33 cellular contexts compared by ENCODE assay signal in the genomic region with DNA sequence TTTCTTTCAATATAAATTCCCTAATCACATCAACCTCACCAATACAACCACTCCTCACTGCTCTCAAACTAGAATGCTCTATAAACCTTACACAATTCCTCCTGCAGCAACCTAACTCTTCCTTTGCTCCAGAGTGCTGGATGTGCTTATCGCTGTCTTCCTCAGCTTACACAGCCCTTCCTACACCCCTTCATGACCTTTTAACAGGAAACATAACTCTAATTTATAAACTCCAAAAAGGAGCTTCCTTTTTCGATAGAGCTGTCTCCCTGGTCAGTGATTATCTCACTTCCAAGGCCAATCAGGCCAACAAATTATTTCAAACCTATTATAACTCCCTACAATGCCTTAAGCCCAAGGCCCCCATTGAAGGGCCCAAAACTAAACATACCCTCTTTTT.
"Had no signal": no experiment of that assay in that cellular context is flagged by ENCODE, and none has a peak within 500 bp of the region (broad histone marks: within the 10 kb centered on the region; RNA-seq: fewer than 3 reads in every experiment).

No MANE protein-coding gene starts in this region.

- H3K9ac ChIP-seq: parathyroid adenoma had no signal

- H3K4me3 ChIP-seq: ovary, psoas muscle, skin epidermis, smooth muscle cell, spleen, suprapubic skin, testis, tibial artery, transverse colon, upper lobe of right lung, uterus had no signal

- H3K36me3 Mint-ChIP-seq: naive thymus-derived CD8-positive, alpha-beta T cell; stimulated activated memory B cell treated with anti-CD40 and anti-IgM and Interleukin-4, amounts not matched to agents 10 μg/mL and 1 μg/mL and 100 μg/mL, for 72 hours had no signal

- ATAC-seq: naive thymus-derived CD8-positive, alpha-beta T cell; natural killer cell treated with Interleukin-12 subunit alpha and Interleukin-12 subunit beta and Interleukin-15 and Interleukin-18, amount 100 ng/mL, for 72 hours; psoas muscle; right cardiac atrium; sciatic nerve; stimulated activated memory B cell treated with anti-CD40 and anti-IgM and Interleukin-4, amounts not matched to agents 10 μg/mL and 1 μg/mL and 100 μg/mL, for 72 hours; stimulated activated naive CD8-positive, alpha-beta T cell treated with anti-CD3 and anti-CD28 coated beads, Interleukin-15, amount 100 ng/mL, for 72 hours; stimulated activated naive CD8-positive, alpha-beta T cell treated with anti-CD3 and anti-CD28 coated beads, Interleukin-15, Interleukin-2, amounts not matched to agents 100 U/mL and 50 U/mL, for 24 hours; upper lobe of right lung had no signal

- H3K27ac Mint-ChIP-seq: naive thymus-derived CD8-positive, alpha-beta T cell; natural killer cell treated with Interleukin-12 subunit alpha and Interleukin-12 subunit beta and Interleukin-15 and Interleukin-18, amount 100 ng/mL, for 72 hours; nephron progenitor cell; progenitor cell of endocrine pancreas; stimulated activated memory B cell treated with anti-CD40 and anti-IgM and Interleukin-4, amounts not matched to agents 10 μg/mL and 1 μg/mL and 100 μg/mL, for 72 hours; stimulated activated naive CD8-positive, alpha-beta T cell treated with anti-CD3 and anti-CD28 coated beads, Interleukin-15, amount 100 ng/mL, for 72 hours; type B pancreatic cell had no signal

- H3K9me3 Mint-ChIP-seq: naive thymus-derived CD8-positive, alpha-beta T cell; natural killer cell treated with Interleukin-12 subunit alpha and Interleukin-12 subunit beta and Interleukin-15 and Interleukin-18, amount 100 ng/mL, for 72 hours; stimulated activated memory B cell treated with anti-CD40 and anti-IgM and Interleukin-4, amounts not matched to agents 10 μg/mL and 1 μg/mL and 100 μg/mL, for 72 hours had no signal

- H3K36me3 ChIP-seq: neutrophil, ovary, spleen, suprapubic skin, tibial artery, transverse colon, upper lobe of right lung, uterus had no signal

- DNase-seq: naive thymus-derived CD8-positive, alpha-beta T cell; nephron progenitor cell; nucleus accumbens; ovary; posterior cingulate gyrus; psoas muscle; right cardiac atrium; spleen; stimulated activated CD4-positive, alpha-beta T cell treated with anti-CD3 and anti-CD28 coated beads, Interleukin-12 subunit alpha, Interleukin-12 subunit beta, amount 100 ng/mL, for 4 hours; stimulated activated CD4-positive, alpha-beta T cell treated with anti-CD3 and anti-CD28 coated beads, Interleukin-1b, Interleukin-23, amount 100 ng/mL, for 48 hours; stimulated activated CD4-positive, alpha-beta T cell treated with anti-CD3 and anti-CD28 coated beads, Interleukin-4, amount 100 ng/mL, for 1 hour; stimulated activated CD4-positive, alpha-beta T cell treated with anti-CD3 and anti-CD28 coated beads, Interleukin-4, amount 100 ng/mL, for 4 hours; stimulated activated CD8-positive, alpha-beta memory T cell treated with anti-CD3 and anti-CD28 coated beads, Interleukin-4, amount 100 ng/mL, for 48 hours; stimulated activated naive CD4-positive, alpha-beta T cell; stimulated activated naive CD8-positive, alpha-beta T cell treated with anti-CD3 and anti-CD28 coated beads, Interleukin-15, amount 100 ng/mL, for 72 hours; stimulated activated naive CD8-positive, alpha-beta T cell treated with anti-CD3 and anti-CD28 coated beads, Interleukin-15, Interleukin-2, amounts not matched to agents 100 U/mL and 50 U/mL, for 24 hours; substantia nigra; testis; tibial artery; transverse colon; upper lobe of right lung; uterus had no signal

- H3K4me1 Mint-ChIP-seq: nephron progenitor cell, neural crest cell had no signal

- H3K9me3 ChIP-seq: neutrophil, ovary, psoas muscle, spleen, suprapubic skin, testis, tibial artery, transverse colon, upper lobe of right lung, uterus had no signal

- H3K4me2 ChIP-seq: smooth muscle cell had no signal

- H3K4me1 ChIP-seq: parathyroid adenoma, psoas muscle, suprapubic skin, testis, upper lobe of right lung, uterus had no signal

- H3K27me3 Mint-ChIP-seq: naive thymus-derived CD8-positive, alpha-beta T cell; natural killer cell treated with Interleukin-12 subunit alpha and Interleukin-12 subunit beta and Interleukin-15 and Interleukin-18, amount 100 ng/mL, for 72 hours; progenitor cell of endocrine pancreas; stimulated activated memory B cell treated with anti-CD40 and anti-IgM and Interleukin-4, amounts not matched to agents 10 μg/mL and 1 μg/mL and 100 μg/mL, for 72 hours; stimulated activated naive CD8-positive, alpha-beta T cell treated with anti-CD3 and anti-CD28 coated beads, Interleukin-15, amount 100 ng/mL, for 72 hours; type B pancreatic cell had no signal

- H3K79me2 ChIP-seq: parathyroid adenoma had no signal

- H3K27ac ChIP-seq: neutrophil, ovary, parathyroid adenoma, psoas muscle, skin epidermis, suprapubic skin, testis, tibial artery, transverse colon, upper lobe of right lung, uterus had no signal

- H3K27me3 ChIP-seq: neutrophil, ovary, spleen, suprapubic skin, testis, tibial artery, transverse colon, upper lobe of right lung, uterus had no signal

- H2AFZ ChIP-seq: parathyroid adenoma had no signal

- H3K4me3 Mint-ChIP-seq: naive thymus-derived CD8-positive, alpha-beta T cell; natural killer cell treated with Interleukin-12 subunit alpha and Interleukin-12 subunit beta and Interleukin-15 and Interleukin-18, amount 100 ng/mL, for 72 hours; nephron progenitor cell; neural crest cell; stimulated activated memory B cell treated with anti-CD40 and anti-IgM and Interleukin-4, amounts not matched to agents 10 μg/mL and 1 μg/mL and 100 μg/mL, for 72 hours; stimulated activated naive CD8-positive, alpha-beta T cell treated with anti-CD3 and anti-CD28 coated beads, Interleukin-15, amount 100 ng/mL, for 72 hours; type B pancreatic cell had no signal
